Comparison of ENCODE assay signal across 1 cellular context in the genomic region with DNA sequence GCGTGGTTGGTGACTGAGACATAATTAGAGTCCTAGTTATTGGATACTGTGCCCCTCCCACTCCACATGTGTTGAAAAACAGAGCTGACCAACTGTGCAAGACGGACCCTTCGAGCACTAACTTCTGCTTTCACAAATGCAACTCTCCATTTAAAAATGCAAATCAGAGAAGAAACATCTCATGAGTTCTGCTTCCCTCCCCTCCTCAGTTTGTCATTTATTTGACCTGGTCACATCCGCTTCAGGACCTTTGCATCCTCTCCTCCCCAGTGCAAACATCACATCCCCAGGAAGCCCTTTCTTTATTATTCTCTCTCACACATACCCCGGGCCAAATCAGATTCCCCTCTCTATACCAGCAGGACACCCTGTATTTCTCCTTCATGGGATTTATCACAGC.
TF ChIP-seq lines count a peak whose summit lies in the region.

No MANE protein-coding gene starts in this region.

TF ChIP-seq in HepG2, 621 proteins besides CTCF, POLR2A, EP300 and RAD21 (continued from another document):
- TF ChIP-seq, protein P1, sequence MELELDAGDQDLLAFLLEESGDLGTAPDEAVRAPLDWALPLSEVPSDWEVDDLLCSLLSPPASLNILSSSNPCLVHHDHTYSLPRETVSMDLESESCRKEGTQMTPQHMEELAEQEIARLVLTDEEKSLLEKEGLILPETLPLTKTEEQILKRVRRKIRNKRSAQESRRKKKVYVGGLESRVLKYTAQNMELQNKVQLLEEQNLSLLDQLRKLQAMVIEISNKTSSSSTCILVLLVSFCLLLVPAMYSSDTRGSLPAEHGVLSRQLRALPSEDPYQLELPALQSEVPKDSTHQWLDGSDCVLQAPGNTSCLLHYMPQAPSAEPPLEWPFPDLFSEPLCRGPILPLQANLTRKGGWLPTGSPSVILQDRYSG (CRISPR knock-in tag; IDR thresholded peaks at IDR 0.05): no peak
- TF ChIP-seq NR2F1 (CRISPR knock-in tag; IDR thresholded peaks at IDR 0.05) (peak in 1 of 2 experiments; percentile 40; a peak in 2 of 4 replicates), HHEX (CRISPR knock-in tag; IDR thresholded peaks at IDR 0.05) (no peak), PCBP1 (IDR thresholded peaks at IDR 0.05; ENCODE audit: borderline replicate concordance, low read depth, low read length) (no peak), RARA (CRISPR knock-in tag; IDR thresholded peaks at IDR 0.05) (peak; percentile 57), NR3C1 (CRISPR knock-in tag; IDR thresholded peaks at IDR 0.05) (no peak), ZFP36L1 (CRISPR knock-in tag; IDR thresholded peaks at IDR 0.05) (no peak), ZMYM2 (CRISPR knock-in tag; IDR thresholded peaks at IDR 0.05) (no peak), NR2F2 (IDR thresholded peaks at IDR 0.05; ENCODE audit: borderline replicate concordance, low read depth) (0 out of 2 replicates have a peak, but pooled peaks have one; percentile 62), HOXA3 (CRISPR knock-in tag; IDR thresholded peaks at IDR 0.05) (no peak), ZNF747 (CRISPR knock-in tag; IDR thresholded peaks at IDR 0.05; ENCODE audit: borderline replicate concordance) (no peak), HDAC2 (CRISPR knock-in tag; IDR thresholded peaks at IDR 0.05) (peak; percentile 30; the same call in 1 of the 2 replicates), ETV5 (CRISPR knock-in tag; IDR thresholded peaks at IDR 0.05; ENCODE audit: borderline replicate concordance) (peak; percentile 89), MIXL1 (CRISPR knock-in tag; IDR thresholded peaks at IDR 0.05) (peak; percentile 29; the same call in 1 of the 2 replicates), MYNN (CRISPR knock-in tag; IDR thresholded peaks at IDR 0.05; ENCODE audit: low read depth) (no peak), GFI1 (CRISPR knock-in tag; IDR thresholded peaks at IDR 0.05; ENCODE audit: borderline replicate concordance) (peak; percentile 48; the same call in 1 of the 2 replicates), SOX13 (IDR thresholded peaks at IDR 0.05) (no peak), SOX13 (CRISPR knock-in tag; conservative IDR thresholded peaks at IDR 0.05 in 1 of 2, IDR thresholded peaks at IDR 0.05 in 1 of 2) (0 out of 4 replicates have a peak, but pooled peaks of 1 of the 2 experiments have one; percentile 13), RAD51 (IDR thresholded peaks at IDR 0.05; ENCODE audit: borderline replicate concordance) (no peak), FOXA1 (IDR thresholded peaks at IDR 0.05) (no peak), FOXA1 (CRISPR knock-in tag; IDR thresholded peaks at IDR 0.05) (0 out of 2 replicates have a peak, but pooled peaks have one; percentile 14), ZNF143 (CRISPR knock-in tag; IDR thresholded peaks at IDR 0.05) (no peak), ZNF546 (CRISPR knock-in tag; conservative IDR thresholded peaks at IDR 0.05) (no peak), HNF4A (CRISPR knock-in tag; IDR thresholded peaks at IDR 0.05) (peak; percentile 54), SP2 (CRISPR knock-in tag; IDR thresholded peaks at IDR 0.05) (no peak), NR2F6 (IDR thresholded peaks at IDR 0.05) (peak; percentile 75), NR2F6 (CRISPR knock-in tag; IDR thresholded peaks at IDR 0.05) (peak; percentile 80), HNF4G (IDR thresholded peaks at IDR 0.05; ENCODE audit: borderline replicate concordance, low read depth, low read length) (peak; percentile 55; the same call in 1 of the 2 replicates), HNF4G (CRISPR knock-in tag; IDR thresholded peaks at IDR 0.05; ENCODE audit: borderline replicate concordance, low read depth) (no peak), ZNF547 (CRISPR knock-in tag; IDR thresholded peaks at IDR 0.05) (no peak), CAMTA2 (CRISPR knock-in tag; IDR thresholded peaks at IDR 0.05; ENCODE audit: borderline replicate concordance) (no peak), RFXAP (CRISPR knock-in tag; IDR thresholded peaks at IDR 0.05; ENCODE audit: borderline replicate concordance) (no peak), SMAD3 (CRISPR knock-in tag; IDR thresholded peaks at IDR 0.05) (no peak), TEAD3 (CRISPR knock-in tag; optimal IDR thresholded peaks at IDR 0.05; ENCODE audit: borderline replicate concordance) (peak; percentile 7), KDM2A (CRISPR knock-in tag; IDR thresholded peaks at IDR 0.05; ENCODE audit: borderline replicate concordance, low read depth) (no peak), MEIS1 (CRISPR knock-in tag; IDR thresholded peaks at IDR 0.05; ENCODE audit: borderline replicate concordance) (no peak), KAT8 (CRISPR knock-in tag; IDR thresholded peaks at IDR 0.05) (no peak), ZNF652 (CRISPR knock-in tag; IDR thresholded peaks at IDR 0.05; ENCODE audit: borderline replicate concordance, low read depth) (no peak), ZNF724P (CRISPR knock-in tag; IDR thresholded peaks at IDR 0.05; ENCODE audit: borderline replicate concordance) (no peak), ZNF782 (CRISPR knock-in tag; IDR thresholded peaks at IDR 0.05; ENCODE audit: borderline replicate concordance) (no peak)
- TF ChIP-seq, protein P2, sequence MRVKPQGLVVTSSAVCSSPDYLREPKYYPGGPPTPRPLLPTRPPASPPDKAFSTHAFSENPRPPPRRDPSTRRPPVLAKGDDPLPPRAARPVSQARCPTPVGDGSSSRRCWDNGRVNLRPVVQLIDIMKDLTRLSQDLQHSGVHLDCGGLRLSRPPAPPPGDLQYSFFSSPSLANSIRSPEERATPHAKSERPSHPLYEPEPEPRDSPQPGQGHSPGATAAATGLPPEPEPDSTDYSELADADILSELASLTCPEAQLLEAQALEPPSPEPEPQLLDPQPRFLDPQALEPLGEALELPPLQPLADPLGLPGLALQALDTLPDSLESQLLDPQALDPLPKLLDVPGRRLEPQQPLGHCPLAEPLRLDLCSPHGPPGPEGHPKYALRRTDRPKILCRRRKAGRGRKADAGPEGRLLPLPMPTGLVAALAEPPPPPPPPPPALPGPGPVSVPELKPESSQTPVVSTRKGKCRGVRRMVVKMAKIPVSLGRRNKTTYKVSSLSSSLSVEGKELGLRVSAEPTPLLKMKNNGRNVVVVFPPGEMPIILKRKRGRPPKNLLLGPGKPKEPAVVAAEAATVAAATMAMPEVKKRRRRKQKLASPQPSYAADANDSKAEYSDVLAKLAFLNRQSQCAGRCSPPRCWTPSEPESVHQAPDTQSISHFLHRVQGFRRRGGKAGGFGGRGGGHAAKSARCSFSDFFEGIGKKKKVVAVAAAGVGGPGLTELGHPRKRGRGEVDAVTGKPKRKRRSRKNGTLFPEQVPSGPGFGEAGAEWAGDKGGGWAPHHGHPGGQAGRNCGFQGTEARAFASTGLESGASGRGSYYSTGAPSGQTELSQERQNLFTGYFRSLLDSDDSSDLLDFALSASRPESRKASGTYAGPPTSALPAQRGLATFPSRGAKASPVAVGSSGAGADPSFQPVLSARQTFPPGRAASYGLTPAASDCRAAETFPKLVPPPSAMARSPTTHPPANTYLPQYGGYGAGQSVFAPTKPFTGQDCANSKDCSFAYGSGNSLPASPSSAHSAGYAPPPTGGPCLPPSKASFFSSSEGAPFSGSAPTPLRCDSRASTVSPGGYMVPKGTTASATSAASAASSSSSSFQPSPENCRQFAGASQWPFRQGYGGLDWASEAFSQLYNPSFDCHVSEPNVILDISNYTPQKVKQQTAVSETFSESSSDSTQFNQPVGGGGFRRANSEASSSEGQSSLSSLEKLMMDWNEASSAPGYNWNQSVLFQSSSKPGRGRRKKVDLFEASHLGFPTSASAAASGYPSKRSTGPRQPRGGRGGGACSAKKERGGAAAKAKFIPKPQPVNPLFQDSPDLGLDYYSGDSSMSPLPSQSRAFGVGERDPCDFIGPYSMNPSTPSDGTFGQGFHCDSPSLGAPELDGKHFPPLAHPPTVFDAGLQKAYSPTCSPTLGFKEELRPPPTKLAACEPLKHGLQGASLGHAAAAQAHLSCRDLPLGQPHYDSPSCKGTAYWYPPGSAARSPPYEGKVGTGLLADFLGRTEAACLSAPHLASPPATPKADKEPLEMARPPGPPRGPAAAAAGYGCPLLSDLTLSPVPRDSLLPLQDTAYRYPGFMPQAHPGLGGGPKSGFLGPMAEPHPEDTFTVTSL (CRISPR knock-in tag; IDR thresholded peaks at IDR 0.05; ENCODE audit: borderline replicate concordance): peak; percentile 49; the same call in 1 of the 2 replicates
- TF ChIP-seq, protein P3, sequence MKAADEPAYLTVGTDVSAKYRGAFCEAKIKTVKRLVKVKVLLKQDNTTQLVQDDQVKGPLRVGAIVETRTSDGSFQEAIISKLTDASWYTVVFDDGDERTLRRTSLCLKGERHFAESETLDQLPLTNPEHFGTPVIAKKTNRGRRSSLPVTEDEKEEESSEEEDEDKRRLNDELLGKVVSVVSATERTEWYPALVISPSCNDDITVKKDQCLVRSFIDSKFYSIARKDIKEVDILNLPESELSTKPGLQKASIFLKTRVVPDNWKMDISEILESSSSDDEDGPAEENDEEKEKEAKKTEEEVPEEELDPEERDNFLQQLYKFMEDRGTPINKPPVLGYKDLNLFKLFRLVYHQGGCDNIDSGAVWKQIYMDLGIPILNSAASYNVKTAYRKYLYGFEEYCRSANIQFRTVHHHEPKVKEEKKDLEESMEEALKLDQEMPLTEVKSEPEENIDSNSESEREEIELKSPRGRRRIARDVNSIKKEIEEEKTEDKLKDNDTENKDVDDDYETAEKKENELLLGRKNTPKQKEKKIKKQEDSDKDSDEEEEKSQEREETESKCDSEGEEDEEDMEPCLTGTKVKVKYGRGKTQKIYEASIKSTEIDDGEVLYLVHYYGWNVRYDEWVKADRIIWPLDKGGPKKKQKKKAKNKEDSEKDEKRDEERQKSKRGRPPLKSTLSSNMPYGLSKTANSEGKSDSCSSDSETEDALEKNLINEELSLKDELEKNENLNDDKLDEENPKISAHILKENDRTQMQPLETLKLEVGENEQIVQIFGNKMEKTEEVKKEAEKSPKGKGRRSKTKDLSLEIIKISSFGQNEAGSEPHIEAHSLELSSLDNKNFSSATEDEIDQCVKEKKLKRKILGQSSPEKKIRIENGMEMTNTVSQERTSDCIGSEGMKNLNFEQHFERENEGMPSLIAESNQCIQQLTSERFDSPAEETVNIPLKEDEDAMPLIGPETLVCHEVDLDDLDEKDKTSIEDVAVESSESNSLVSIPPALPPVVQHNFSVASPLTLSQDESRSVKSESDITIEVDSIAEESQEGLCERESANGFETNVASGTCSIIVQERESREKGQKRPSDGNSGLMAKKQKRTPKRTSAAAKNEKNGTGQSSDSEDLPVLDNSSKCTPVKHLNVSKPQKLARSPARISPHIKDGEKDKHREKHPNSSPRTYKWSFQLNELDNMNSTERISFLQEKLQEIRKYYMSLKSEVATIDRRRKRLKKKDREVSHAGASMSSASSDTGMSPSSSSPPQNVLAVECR (CRISPR knock-in tag; IDR thresholded peaks at IDR 0.05; ENCODE audit: borderline replicate concordance): no peak
- TF ChIP-seq, protein P4, sequence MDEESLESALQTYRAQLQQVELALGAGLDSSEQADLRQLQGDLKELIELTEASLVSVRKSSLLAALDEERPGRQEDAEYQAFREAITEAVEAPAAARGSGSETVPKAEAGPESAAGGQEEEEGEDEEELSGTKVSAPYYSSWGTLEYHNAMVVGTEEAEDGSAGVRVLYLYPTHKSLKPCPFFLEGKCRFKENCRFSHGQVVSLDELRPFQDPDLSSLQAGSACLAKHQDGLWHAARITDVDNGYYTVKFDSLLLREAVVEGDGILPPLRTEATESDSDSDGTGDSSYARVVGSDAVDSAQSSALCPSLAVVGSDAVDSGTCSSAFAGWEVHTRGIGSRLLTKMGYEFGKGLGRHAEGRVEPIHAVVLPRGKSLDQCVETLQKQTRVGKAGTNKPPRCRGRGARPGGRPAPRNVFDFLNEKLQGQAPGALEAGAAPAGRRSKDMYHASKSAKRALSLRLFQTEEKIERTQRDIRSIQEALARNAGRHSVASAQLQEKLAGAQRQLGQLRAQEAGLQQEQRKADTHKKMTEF (CRISPR knock-in tag; IDR thresholded peaks at IDR 0.05): no peak
- TF ChIP-seq, protein P5, sequence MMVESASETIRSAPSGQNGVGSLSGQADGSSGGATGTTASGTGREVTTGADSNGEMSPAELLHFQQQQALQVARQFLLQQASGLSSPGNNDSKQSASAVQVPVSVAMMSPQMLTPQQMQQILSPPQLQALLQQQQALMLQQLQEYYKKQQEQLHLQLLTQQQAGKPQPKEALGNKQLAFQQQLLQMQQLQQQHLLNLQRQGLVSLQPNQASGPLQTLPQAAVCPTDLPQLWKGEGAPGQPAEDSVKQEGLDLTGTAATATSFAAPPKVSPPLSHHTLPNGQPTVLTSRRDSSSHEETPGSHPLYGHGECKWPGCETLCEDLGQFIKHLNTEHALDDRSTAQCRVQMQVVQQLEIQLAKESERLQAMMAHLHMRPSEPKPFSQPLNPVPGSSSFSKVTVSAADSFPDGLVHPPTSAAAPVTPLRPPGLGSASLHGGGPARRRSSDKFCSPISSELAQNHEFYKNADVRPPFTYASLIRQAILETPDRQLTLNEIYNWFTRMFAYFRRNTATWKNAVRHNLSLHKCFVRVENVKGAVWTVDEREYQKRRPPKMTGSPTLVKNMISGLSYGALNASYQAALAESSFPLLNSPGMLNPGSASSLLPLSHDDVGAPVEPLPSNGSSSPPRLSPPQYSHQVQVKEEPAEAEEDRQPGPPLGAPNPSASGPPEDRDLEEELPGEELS (CRISPR knock-in tag; IDR thresholded peaks at IDR 0.05): peak; percentile 57
- TF ChIP-seq, protein P6, sequence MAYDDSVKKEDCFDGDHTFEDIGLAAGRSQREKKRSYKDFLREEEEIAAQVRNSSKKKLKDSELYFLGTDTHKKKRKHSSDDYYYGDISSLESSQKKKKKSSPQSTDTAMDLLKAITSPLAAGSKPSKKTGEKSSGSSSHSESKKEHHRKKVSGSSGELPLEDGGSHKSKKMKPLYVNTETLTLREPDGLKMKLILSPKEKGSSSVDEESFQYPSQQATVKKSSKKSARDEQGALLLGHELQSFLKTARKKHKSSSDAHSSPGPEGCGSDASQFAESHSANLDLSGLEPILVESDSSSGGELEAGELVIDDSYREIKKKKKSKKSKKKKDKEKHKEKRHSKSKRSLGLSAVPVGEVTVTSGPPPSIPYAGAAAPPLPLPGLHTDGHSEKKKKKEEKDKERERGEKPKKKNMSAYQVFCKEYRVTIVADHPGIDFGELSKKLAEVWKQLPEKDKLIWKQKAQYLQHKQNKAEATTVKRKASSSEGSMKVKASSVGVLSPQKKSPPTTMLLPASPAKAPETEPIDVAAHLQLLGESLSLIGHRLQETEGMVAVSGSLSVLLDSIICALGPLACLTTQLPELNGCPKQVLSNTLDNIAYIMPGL (CRISPR knock-in tag; IDR thresholded peaks at IDR 0.05; ENCODE audit: borderline replicate concordance in 1 of 2, low read depth in 1 of 2): no peak
